In genomic region chr3:197468866-197469382, GRCh38 we compare ENCODE assay signal across 20 cellular contexts.
A peak's percentile ranks its signal among the peaks of the same experiment; 100 is the strongest.
DNase-seq lines count a peak whose midpoint lies in the region; ATAC-seq and TF ChIP-seq lines count a peak whose summit lies in the region.
"Had no signal": no experiment of that assay in that cellular context is flagged by ENCODE, and none has a peak within 500 bp of the region (broad histone marks: within the 10 kb centered on the region; RNA-seq: fewer than 3 reads in every experiment).

No MANE protein-coding gene starts in this region.

- H3K4me1 ChIP-seq in Peyer's patch (peaks cover 0 to 19% (median 0%) of the 10 kb centered on the region in 4 donors), osteoblast (ENCODE audit: insufficient read depth, low read length) (peaks cover 33% of the 10 kb centered on the region)

- H2AFZ ChIP-seq in osteoblast (ENCODE audit: low read length), result no peak overlapping the region

- H3K27me3 ChIP-seq in Peyer's patch (no peaks in the 10 kb centered on the region), osteoblast (ENCODE audit: insufficient read depth, low read length) (no peaks in the 10 kb centered on the region)
- H3K27me3 ChIP-seq: vagina had no signal

- no peaks in the 10 kb centered on the region for H4K20me1 ChIP-seq in osteoblast (ENCODE audit: insufficient read depth, low read length)

- H3K79me2 ChIP-seq in osteoblast (ENCODE audit: insufficient read depth, low read length), result no peaks in the 10 kb centered on the region

- no peaks in the 10 kb centered on the region for H3K36me3 ChIP-seq in Peyer's patch
- H3K36me3 ChIP-seq in osteoblast (ENCODE audit: insufficient read depth, low read length), result no peaks in the 10 kb centered on the region
- H3K36me3 ChIP-seq: vagina had no signal

- H3K4me3 ChIP-seq in Peyer's patch (no peak overlapping the region), osteoblast (ENCODE audit: insufficient read depth, low read length) (no peak overlapping the region)
- H3K4me3 ChIP-seq: coronary artery, vagina had no signal

- ATAC-seq in HG03175 (IDR thresholded peaks at IDR 0.05; ENCODE audit: unreplicated experiment) (no peak), GM21423 (IDR thresholded peaks at IDR 0.05; ENCODE audit: unreplicated experiment) (no peak)
- no peak for ATAC-seq in activated CD4-positive, CD25-positive, alpha-beta regulatory T cell treated with anti-CD3 and anti-CD28 coated beads, Interleukin-2, amount 50 U/mL, for 24 hours
- ATAC-seq: activated CD8-positive, alpha-beta T cell treated with anti-CD3 and anti-CD28 coated beads for 36 hours; Right ventricle myocardium inferior had no signal

- no peak overlapping the region for H3K4me2 ChIP-seq in osteoblast (ENCODE audit: insufficient read depth, low read length)

- TF ChIP-seq POLR2A in Peyer's patch (IDR thresholded peaks at IDR 0.05), result peak in 1 of 2 donors; percentile 49

- H3K9me3 ChIP-seq in Peyer's patch, result no peaks in the 10 kb centered on the region
- no peaks in the 10 kb centered on the region for H3K9me3 ChIP-seq in osteoblast (ENCODE audit: low read depth, low read length)
- H3K9me3 ChIP-seq: vagina had no signal

- H3K27ac ChIP-seq in C4-2B (peak overlapping the region; percentile 8; the same call in 1 of the 2 replicates), Peyer's patch (peak overlapping the region in 3 of 4 donors; percentile 55 to 76 (median 76)), osteoblast (ENCODE audit: low read depth, low read length) (no peak overlapping the region)
- H3K27ac ChIP-seq: coronary artery, vagina had no signal

- no peak for TF ChIP-seq CTCF in C4-2B (conservative IDR thresholded peaks at IDR 0.05)
- no peak for TF ChIP-seq CTCF in Peyer's patch (IDR thresholded peaks at IDR 0.05)
- no peak for TF ChIP-seq CTCF in osteoblast (IDR thresholded peaks at IDR 0.05; ENCODE audit: extremely low read depth, low read depth, low read length)

- DNase-seq in Peyer's patch (peak in 2 of 3 donors; percentile 74 to 75), fibroblast of peridontal ligament (ENCODE audit: extremely low read depth) (peak; percentile 66), osteoblast (ENCODE audit: insufficient read length, low spot score, missing footprints) (peak; percentile 88), inferior parietal cortex (ENCODE audit: extremely low spot score) (no peak)
- DNase-seq: activated CD8-positive, alpha-beta T cell treated with anti-CD3 and anti-CD28 coated beads for 36 hours; activated naive CD4-positive, alpha-beta T cell; AML-193; EL; foreskin melanocyte; left cardiac atrium; NCI-H1436; NCI-H524 treated with DMSO at 0.1 percent for 48 hours; stimulated activated CD4-positive, alpha-beta T cell treated with anti-CD3 and anti-CD28 coated beads, Interleukin-15, amount 100 ng/mL, for 24 hours had no signal
